1 cellular context compared by ENCODE assay signal in genomic region chrX:154308108-154308946, GRCh38.
TF ChIP-seq lines count a peak whose summit lies in the region.

No MANE protein-coding gene starts in this region.

TF ChIP-seq in GM23338, 12 proteins besides CTCF, POLR2A, EP300 and RAD21 (continued from another document):
- TF ChIP-seq NANOG (IDR thresholded peaks at IDR 0.05; ENCODE audit: borderline replicate concordance), result no peak
- TF ChIP-seq REST (IDR thresholded peaks at IDR 0.05; ENCODE audit: unreplicated experiment), result no peak
